Comparison of ENCODE assay signal across 18 cellular contexts in genomic region chr11:83166193-83166866, GRCh38. TPM values are rescaled to one million over a fixed set of nuclear protein-coding genes. Genes with fewer than 3 reads are reported as not detected.
DNase-seq lines count a peak whose midpoint lies in the region; ATAC-seq, FAIRE-seq and TF ChIP-seq lines count a peak whose summit lies in the region.
"Had no signal": no experiment of that assay in that cellular context is flagged by ENCODE, and none has a peak within 500 bp of the region (broad histone marks: within the 10 kb centered on the region; RNA-seq: fewer than 3 reads in every experiment).

No MANE protein-coding gene starts in this region.

- no peak for DNase-seq in activated naive CD4-positive, alpha-beta T cell treated with anti-CD3 and anti-CD28 coated beads for 36 hours
- DNase-seq in activated naive CD4-positive, alpha-beta T cell treated with Interleukin-2 at 50 U/mL for 16 hours: no peak
- DNase-seq in activated B cell treated with CpG ODN at 0.5 μM for 24 hours: no peak
- DNase-seq in naive thymus-derived CD8-positive, alpha-beta T cell: no peak
- DNase-seq in DMS153 treated with DMSO at 0.1 percent for 48 hours (lab: John Stamatoyannopoulos, UW; ENCODE audit: unreplicated experiment): no peak
- no peak for DNase-seq in HUDEP-2 (lab: John Stamatoyannopoulos, UW; ENCODE audit: unreplicated experiment in 76 of 76)
- DNase-seq: activated effector memory CD4-positive, alpha-beta T cell treated with anti-CD3 and anti-CD28 coated beads, Interleukin-2, amount 50 U/mL, for 16 hours; left colon; NCI-H1105; NCI-H2107; NCI-H69; occipital lobe; Peyer's patch; right cardiac atrium; SK-N-SH had no signal

- peak overlapping the region; percentile 6 for H3K27ac Mint-ChIP-seq in activated naive CD4-positive, alpha-beta T cell treated with anti-CD3 and anti-CD28 coated beads for 36 hours
- H3K27ac Mint-ChIP-seq in activated B cell treated with CpG ODN at 0.5 μM for 24 hours: peak overlapping the region; percentile 60
- peak overlapping the region in 9 of 10 donors; percentile 0 to 79 (median 31) for H3K27ac Mint-ChIP-seq in naive thymus-derived CD8-positive, alpha-beta T cell

- CTCF ChIA-PET in activated naive CD4-positive, alpha-beta T cell treated with anti-CD3 and anti-CD28 coated beads for 36 hours (lab: Charles Lee): no interaction called here
- CTCF ChIA-PET in activated B cell treated with CpG ODN at 0.5 μM for 24 hours (lab: Charles Lee): no interaction called here

- no peaks in the 10 kb centered on the region for H3K27me3 Mint-ChIP-seq in activated naive CD4-positive, alpha-beta T cell treated with anti-CD3 and anti-CD28 coated beads for 36 hours (ENCODE audit: low read depth)
- H3K27me3 Mint-ChIP-seq in activated B cell treated with CpG ODN at 0.5 μM for 24 hours: no peaks in the 10 kb centered on the region
- H3K27me3 Mint-ChIP-seq in naive thymus-derived CD8-positive, alpha-beta T cell: no peaks in the 10 kb centered on the region

- peaks cover 57% of the 10 kb centered on the region for H3K36me3 Mint-ChIP-seq in activated naive CD4-positive, alpha-beta T cell treated with anti-CD3 and anti-CD28 coated beads for 36 hours (ENCODE audit: low read depth)
- H3K36me3 Mint-ChIP-seq in activated B cell treated with CpG ODN at 0.5 μM for 24 hours (ENCODE audit: low read depth): peaks cover 77% of the 10 kb centered on the region
- peaks cover 36 to 76% (median 48%) of the 10 kb centered on the region in 3 donors for H3K36me3 Mint-ChIP-seq in naive thymus-derived CD8-positive, alpha-beta T cell

- intact Hi-C loops in activated naive CD4-positive, alpha-beta T cell treated with anti-CD3 and anti-CD28 coated beads for 36 hours (cut with micrococcal nuclease): no loop called here
- intact Hi-C loops in activated B cell treated with CpG ODN at 0.5 μM for 24 hours (cut with micrococcal nuclease): no loop called here

- H3K9me3 Mint-ChIP-seq in activated naive CD4-positive, alpha-beta T cell treated with anti-CD3 and anti-CD28 coated beads for 36 hours: no peaks in the 10 kb centered on the region
- H3K9me3 Mint-ChIP-seq in activated B cell treated with CpG ODN at 0.5 μM for 24 hours: no peaks in the 10 kb centered on the region
- peaks cover 0 to 11% (median 0%) of the 10 kb centered on the region in 9 donors for H3K9me3 Mint-ChIP-seq in naive thymus-derived CD8-positive, alpha-beta T cell

- peak; percentile 17 for FAIRE-seq in G401.6 (lab: Jason Lieb, UNC)
- FAIRE-seq: H1 had no signal

- POLR2A ChIA-PET in activated B cell treated with CpG ODN at 0.5 μM for 24 hours (lab: Charles Lee): interaction anchor here (0.5 kb wide), 1 partner anchor 265 kb away, joined by 3 read pairs; the partner anchor contains the start of gene DDIAS
- POLR2A ChIA-PET in naive thymus-derived CD8-positive, alpha-beta T cell (lab: Charles Lee): interaction anchor here (0.6 to 2.7 kb wide), 2 partner anchors 9 to 10 kb away, joined by 3 to 11 read pairs; partner anchors contain the start of gene PCF11

- no peak for TF ChIP-seq CTCF in activated B cell treated with CpG ODN at 0.5 μM for 24 hours (IDR thresholded peaks at IDR 0.05)

- no peak overlapping the region for H3K4me3 Mint-ChIP-seq in activated naive CD4-positive, alpha-beta T cell treated with anti-CD3 and anti-CD28 coated beads for 36 hours
- H3K4me3 Mint-ChIP-seq in activated B cell treated with CpG ODN at 0.5 μM for 24 hours: no peak overlapping the region
- H3K4me3 Mint-ChIP-seq in naive thymus-derived CD8-positive, alpha-beta T cell: peak overlapping the region in 5 of 10 donors; percentile 0 to 48 (median 21)

- no peak for ATAC-seq in activated B cell treated with CpG ODN at 0.5 μM for 24 hours (ENCODE audit: low read depth)
- no peak for ATAC-seq in naive thymus-derived CD8-positive, alpha-beta T cell
- ATAC-seq in GM19035 (IDR thresholded peaks at IDR 0.05; ENCODE audit: unreplicated experiment): no peak
- ATAC-seq: left colon, right cardiac atrium had no signal

- peaks cover 66% of the 10 kb centered on the region for H3K4me1 Mint-ChIP-seq in activated naive CD4-positive, alpha-beta T cell treated with anti-CD3 and anti-CD28 coated beads for 36 hours (ENCODE audit: low read depth)
- peaks cover 69% of the 10 kb centered on the region for H3K4me1 Mint-ChIP-seq in activated B cell treated with CpG ODN at 0.5 μM for 24 hours
- H3K4me1 Mint-ChIP-seq in naive thymus-derived CD8-positive, alpha-beta T cell: peaks cover 34 to 92% (median 80%) of the 10 kb centered on the region in 4 donors

RNA-seq across cellular contexts. Expression of gene PCF11, which starts 9.4 kb away (rescaled TPM):
- 10 to 100 TPM; 50.3 to 54.1 TPM for total RNA-seq in activated naive CD4-positive, alpha-beta T cell treated with anti-CD3 and anti-CD28 coated beads for 36 hours
- total RNA-seq in activated B cell treated with CpG ODN at 0.5 μM for 24 hours: 105 and 123 TPM in 2 replicates
- total RNA-seq in naive thymus-derived CD8-positive, alpha-beta T cell: 100 to 1,000 TPM; 199 TPM
- 10 to 100 TPM; 22.5 to 33.6 (median 28.1) TPM for polyA plus RNA-seq in naive thymus-derived CD8-positive, alpha-beta T cell

RNA-seq across cellular contexts. Expression of gene ANKRD42, which starts 27.2 kb away (rescaled TPM):
- 1 to 10 TPM; 2.3 to 2.7 TPM for total RNA-seq in activated naive CD4-positive, alpha-beta T cell treated with anti-CD3 and anti-CD28 coated beads for 36 hours
- total RNA-seq in activated B cell treated with CpG ODN at 0.5 μM for 24 hours: 6.6 and 7.4 TPM in 2 replicates
- total RNA-seq in naive thymus-derived CD8-positive, alpha-beta T cell: 1 to 10 TPM; 8.1 to 8.3 TPM
- polyA plus RNA-seq in naive thymus-derived CD8-positive, alpha-beta T cell: 1 to 10 TPM; 3.4 to 6.5 (median 5.5) TPM

Comparison
In these comparisons a context has a peak if more than half of its experiments do, and no peak if none do; other contexts are left out.
1. H3K27ac Mint-ChIP-seq: peak in every context shown above with its lines; median percentile 60 in activated B cell treated with CpG ODN at 0.5 μM for 24 hours; 31 in naive thymus-derived CD8-positive, alpha-beta T cell; 6 in activated naive CD4-positive, alpha-beta T cell treated with anti-CD3 and anti-CD28 coated beads for 36 hours.